ENCODE assay signal across 10 cellular contexts in the genomic region with DNA sequence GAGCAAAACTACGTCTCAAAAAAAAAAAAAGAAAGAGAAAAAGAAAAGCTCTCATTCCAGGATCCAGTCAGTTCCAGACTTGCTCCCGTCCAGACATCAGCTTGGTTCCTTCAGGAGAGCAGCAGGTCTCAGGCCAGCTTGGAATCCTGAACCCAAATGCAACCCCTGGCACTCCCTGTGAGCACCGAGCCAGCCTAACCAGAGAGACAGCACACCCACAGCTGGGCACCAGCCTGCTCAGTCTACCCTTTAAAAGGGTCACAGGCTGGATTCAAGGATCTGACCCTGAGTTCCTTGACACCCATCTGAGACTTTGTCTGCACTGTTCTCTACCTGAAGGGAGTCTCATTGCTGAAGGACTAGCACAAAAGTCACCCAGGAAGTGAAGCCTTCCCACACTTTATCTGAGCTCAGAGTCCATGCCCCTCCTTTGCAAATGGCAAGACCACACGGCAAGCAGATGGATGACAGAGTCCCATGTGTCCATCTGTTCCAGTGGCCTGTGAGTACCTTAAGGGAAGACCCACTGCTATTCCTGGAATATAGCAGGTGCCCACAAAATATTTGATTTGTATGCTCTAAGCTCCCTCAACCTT. TPM values are rescaled to one million over a fixed set of nuclear protein-coding genes. Genes with fewer than 3 reads are reported as not detected.
DNase-seq lines count a peak whose midpoint lies in the region; ATAC-seq and TF ChIP-seq lines count a peak whose summit lies in the region.
"Had no signal": no experiment of that assay in that cellular context is flagged by ENCODE, and none has a peak within 500 bp of the region (broad histone marks: within the 10 kb centered on the region; RNA-seq: fewer than 3 reads in every experiment).

No MANE protein-coding gene starts in this region.

- DNase-seq in BE2C (no peak), NCI-H69 (lab: John Stamatoyannopoulos, UW) (no peak), NCI-H526 treated with DMSO at 0.1 percent for 48 hours (lab: John Stamatoyannopoulos, UW) (no peak), occipital lobe (lab: John Stamatoyannopoulos, UW) (no peak)
- DNase-seq: NCI-H2081, SHP77 treated with DMSO at 0.1 percent for 48 hours had no signal

- H3K4me1 ChIP-seq in BE2C (peaks cover 9% of the 10 kb centered on the region; the same call in 1 of the 2 replicates), muscle layer of duodenum (ENCODE audit: control insufficient read depth in 1 of 2, insufficient read depth in 2 of 2, low read length in 2 of 2) (peaks cover 8 to 25% of the 10 kb centered on the region in 2 donors)

- H3K27ac ChIP-seq in muscle layer of duodenum (ENCODE audit: low read length): no peak overlapping the region

- H3K27me3 ChIP-seq in BE2C (no peaks in the 10 kb centered on the region), muscle layer of duodenum (ENCODE audit: low read depth, low read length) (no peaks in the 10 kb centered on the region)

- H3K27ac Mint-ChIP-seq in IgD-negative memory B cell (peak overlapping the region in 2 of 3 donors; percentile 0 to 69), brain (no peak overlapping the region)

- H3K27me3 Mint-ChIP-seq in IgD-negative memory B cell (no peaks in the 10 kb centered on the region), brain (peaks cover 11% of the 10 kb centered on the region)

- peak overlapping the region in 3 of 4 donors; percentile 70 to 97 (median 87) for H3K4me3 Mint-ChIP-seq in IgD-negative memory B cell
- H3K4me3 Mint-ChIP-seq in brain: peak overlapping the region; percentile 91 to 99 (median 94)

- H3K4me3 ChIP-seq in BE2C (ENCODE audit: low read depth, low read length): 0 out of 2 replicates have a peak overlapping the region, but pooled peaks have one; percentile 78
- H3K4me3 ChIP-seq in muscle layer of duodenum (ENCODE audit: low read depth in 1 of 2, low read length in 2 of 2): peak overlapping the region; percentile 85 to 98

- H3K9me3 ChIP-seq in BE2C (no peaks in the 10 kb centered on the region), muscle layer of duodenum (ENCODE audit: control insufficient read depth in 1 of 2, low read length in 2 of 2) (no peaks in the 10 kb centered on the region)

- no peak for TF ChIP-seq CTCF in BE2C (IDR thresholded peaks at IDR 0.05; ENCODE audit: low read depth, low read length)
- no peak for TF ChIP-seq CTCF in brain (conservative IDR thresholded peaks at IDR 0.05)

- H3K36me3 Mint-ChIP-seq in IgD-negative memory B cell (no peaks in the 10 kb centered on the region), brain (no peaks in the 10 kb centered on the region)

- ATAC-seq in GM21786 (IDR thresholded peaks at IDR 0.05; ENCODE audit: unreplicated experiment): no peak

- H3K4me1 Mint-ChIP-seq in IgD-negative memory B cell (peaks cover 10 to 18% (median 18%) of the 10 kb centered on the region in 3 donors), brain (peaks cover 34% of the 10 kb centered on the region)

- H3K36me3 ChIP-seq in BE2C (no peaks in the 10 kb centered on the region), muscle layer of duodenum (ENCODE audit: control insufficient read depth in 1 of 2, insufficient read depth in 2 of 2, low read length in 2 of 2) (no peaks in the 10 kb centered on the region)

- H3K9me3 Mint-ChIP-seq in IgD-negative memory B cell (no peaks in the 10 kb centered on the region), brain (no peaks in the 10 kb centered on the region)

RNA-seq across cellular contexts. Expression of a gene that starts 1.4 kb away (rescaled TPM):
- polyA plus RNA-seq in BE2C (2012; ENCODE audit: insufficient read depth, insufficient read length, low read depth): 76.7 TPM
- polyA plus RNA-seq in IgD-negative memory B cell (91.1 TPM), brain (ENCODE audit: insufficient read depth, low read depth, low replicate concordance) (239 TPM)
- 21.5 TPM for total RNA-seq in occipital lobe

Comparison
In these comparisons a context has a peak if more than half of its experiments do, and no peak if none do; other contexts are left out.
1. H3K27ac Mint-ChIP-seq: peak in IgD-negative memory B cell (2 of 3); none in brain (0 of 5).